In the genomic region with DNA sequence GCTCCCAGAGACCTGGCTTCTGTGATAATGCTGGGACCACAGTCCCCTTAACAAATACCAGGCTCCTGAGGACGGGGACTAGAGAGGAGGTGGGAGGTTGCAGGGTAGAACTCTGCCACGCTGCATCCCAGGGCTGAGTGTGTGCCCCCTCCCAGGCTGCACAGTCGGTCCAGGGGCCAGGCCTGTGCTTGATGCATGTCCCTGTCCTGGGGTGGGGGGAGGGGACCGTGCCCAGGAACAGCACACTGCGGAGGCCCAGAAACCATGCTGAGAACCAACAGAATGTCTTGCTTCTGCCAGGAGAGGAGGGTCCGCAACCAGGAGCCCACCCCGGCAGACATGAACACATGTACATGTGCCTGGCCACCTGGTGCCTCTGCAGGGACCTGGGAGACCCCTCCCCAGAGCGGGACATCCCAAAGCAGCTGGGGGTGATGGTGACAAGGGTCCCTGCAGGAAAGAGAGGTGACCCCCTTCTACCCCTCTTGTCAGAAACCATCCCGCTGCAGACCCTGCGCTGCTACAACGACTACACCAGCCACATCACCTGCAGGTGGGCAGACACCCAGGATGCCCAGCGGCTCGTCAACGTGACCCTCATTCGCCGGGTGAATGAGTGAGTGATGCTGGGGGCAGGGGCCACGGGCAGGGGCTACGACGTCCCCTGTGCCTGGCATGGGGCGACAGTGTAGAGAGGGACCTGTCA, we compare ENCODE assay signal across 20 cellular contexts. TPM values are rescaled to one million over a fixed set of nuclear protein-coding genes. Genes with fewer than 3 reads are reported as not detected.
DNase-seq lines count a peak whose midpoint lies in the region; TF ChIP-seq lines count a peak whose summit lies in the region.
"Had no signal": no experiment of that assay in that cellular context is flagged by ENCODE, and none has a peak within 500 bp of the region (broad histone marks: within the 10 kb centered on the region; RNA-seq: fewer than 3 reads in every experiment).

No MANE protein-coding gene starts in this region.

- peaks cover 7 to 9% (median 8%) of the 10 kb centered on the region in 11 experiments; a peak in 21 of 22 replicates for H3K9me3 ChIP-seq in BLaER1 treated with 17β-estradiol and CSF1 and Interleukin-3, amounts not matched to agents 10 nM and 100 nM (replicated peaks in 1 of 11)
- H3K9me3 ChIP-seq in OCI-LY3 (ENCODE audit: insufficient read depth, low read length) (peaks cover 9% of the 10 kb centered on the region; the same call in 1 of the 2 replicates), smooth muscle cell (replicated peaks; ENCODE audit: low read depth) (no peaks in the 10 kb centered on the region)
- H3K9me3 ChIP-seq: BE2C had no signal

- peaks cover 83% of the 10 kb centered on the region for H3K79me2 ChIP-seq in OCI-LY3 (ENCODE audit: low read length)
- H3K79me2 ChIP-seq in smooth muscle cell (ENCODE audit: low read depth): no peaks in the 10 kb centered on the region

- no peaks in the 10 kb centered on the region for H3K36me3 Mint-ChIP-seq in mesothelial cell of epicardium

- peak overlapping the region in 8 of 11 experiments; percentile 24 to 90 (median 86); a peak in 8 of 22 replicates for H3K4me2 ChIP-seq in BLaER1 treated with 17β-estradiol and CSF1 and Interleukin-3, amounts not matched to agents 10 nM and 100 nM
- H3K4me2 ChIP-seq in OCI-LY3 (ENCODE audit: low read length) (no peak overlapping the region), smooth muscle cell (peak overlapping the region; percentile 58)

- H3K27ac Mint-ChIP-seq in mesothelial cell of epicardium: peak overlapping the region; percentile 30
- H3K27ac Mint-ChIP-seq: CD8-positive, alpha-beta memory T cell had no signal

- H2AFZ ChIP-seq in OCI-LY3 (ENCODE audit: low read depth, low read length) (no peak overlapping the region), smooth muscle cell (ENCODE audit: low read depth) (no peak overlapping the region)

- peak overlapping the region in 2 of 11 experiments; percentile 11 to 55; a peak in 1 of 22 replicates for H3K9ac ChIP-seq in BLaER1 treated with 17β-estradiol and CSF1 and Interleukin-3, amounts not matched to agents 10 nM and 100 nM
- H3K9ac ChIP-seq in OCI-LY3 (ENCODE audit: low read length): no peak overlapping the region
- no peak overlapping the region for H3K9ac ChIP-seq in smooth muscle cell (ENCODE audit: low read depth)

- H3K9me3 Mint-ChIP-seq in mesothelial cell of epicardium: peaks cover 8% of the 10 kb centered on the region

- no peak overlapping the region for H3K4me3 ChIP-seq in BLaER1 treated with 17β-estradiol and CSF1 and Interleukin-3, amounts not matched to agents 10 nM and 100 nM
- no peak overlapping the region for H3K4me3 ChIP-seq in OCI-LY3 (ENCODE audit: low read length)
- H3K4me3 ChIP-seq in smooth muscle cell: no peak overlapping the region
- H3K4me3 ChIP-seq: K562, SK-N-MC had no signal

- H4K20me1 ChIP-seq in BLaER1 treated with 17β-estradiol and CSF1 and Interleukin-3, amounts not matched to agents 10 nM and 100 nM: peaks cover 5 to 49% (median 13%) of the 10 kb centered on the region in 11 experiments; a peak in 13 of 22 replicates
- H4K20me1 ChIP-seq in OCI-LY3 (ENCODE audit: insufficient read depth, low read length): peaks cover 35% of the 10 kb centered on the region; the same call in 1 of the 2 replicates
- H4K20me1 ChIP-seq in smooth muscle cell (ENCODE audit: low read depth): no peaks in the 10 kb centered on the region

- H3K4me3 Mint-ChIP-seq in mesothelial cell of epicardium: no peak overlapping the region
- H3K4me3 Mint-ChIP-seq: CD8-positive, alpha-beta memory T cell had no signal

- peaks cover 38 to 81% (median 63%) of the 10 kb centered on the region in 11 experiments for H3K36me3 ChIP-seq in BLaER1 treated with 17β-estradiol and CSF1 and Interleukin-3, amounts not matched to agents 10 nM and 100 nM
- H3K36me3 ChIP-seq in OCI-LY3 (replicated peaks; ENCODE audit: low read depth, low read length) (peaks cover 90% of the 10 kb centered on the region), smooth muscle cell (ENCODE audit: low read depth) (no peaks in the 10 kb centered on the region)
- H3K36me3 ChIP-seq: BE2C had no signal

- WGBS in smooth muscle cell (ENCODE audit: low lambda C conversion rate): 94% methylated on average over 20 of the region's 20 CpGs

- DNase-seq in mesothelial cell of epicardium (ENCODE audit: low spot score in 2 of 2, unreplicated experiment in 2 of 2): no peak
- no peak for DNase-seq in smooth muscle cell (lab: John Stamatoyannopoulos, UW; ENCODE audit: unreplicated experiment)
- no peak for DNase-seq in stimulated activated CD4-positive, alpha-beta T cell treated with anti-CD3 and anti-CD28 coated beads, Interleukin-15, amount 100 ng/mL, for 24 hours
- DNase-seq in ACHN: no peak
- DNase-seq in T-helper 1 cell: no peak
- DNase-seq: BE2C; CD8-positive, alpha-beta memory T cell; NCI-H1417; NCI-H187; NCI-H2107; NCI-H510A treated with DMSO at 0.1 percent for 48 hours; NCI-H774; OCI-M1; SHP77 had no signal

- H3K27ac ChIP-seq in BLaER1 treated with 17β-estradiol and CSF1 and Interleukin-3, amounts not matched to agents 10 nM and 100 nM: peak overlapping the region in 6 of 11 experiments; percentile 31 to 69 (median 60); a peak in 6 of 22 replicates
- H3K27ac ChIP-seq in OCI-LY3 (ENCODE audit: low read length) (peak overlapping the region; percentile 86), smooth muscle cell (ENCODE audit: low read depth) (no peak overlapping the region)
- H3K27ac ChIP-seq: SK-N-MC had no signal

- H3K27me3 ChIP-seq in BLaER1 treated with 17β-estradiol and CSF1 and Interleukin-3, amounts not matched to agents 10 nM and 100 nM: no peaks in the 10 kb centered on the region
- no peaks in the 10 kb centered on the region for H3K27me3 ChIP-seq in OCI-LY3 (ENCODE audit: low read depth, low read length)
- no peaks in the 10 kb centered on the region for H3K27me3 ChIP-seq in smooth muscle cell (ENCODE audit: low read depth)
- H3K27me3 ChIP-seq: BE2C had no signal

- in situ Hi-C loops in ACHN (cut with HindIII; ENCODE audit: low pct_ligation_motif_present, low pct_unique_long_range_greater_than_20kb, low sequenced_read_pairs): no loop called here

- H3F3A ChIP-seq in smooth muscle cell (ENCODE audit: low read depth): no peaks in the 10 kb centered on the region

- H3K27me3 Mint-ChIP-seq in mesothelial cell of epicardium (ENCODE audit: low read depth): peaks cover 2% of the 10 kb centered on the region

- H3K4me1 Mint-ChIP-seq in mesothelial cell of epicardium: peaks cover 18% of the 10 kb centered on the region
- H3K4me1 Mint-ChIP-seq: CD8-positive, alpha-beta memory T cell had no signal

- TF ChIP-seq CTCF in OCI-LY3 (IDR thresholded peaks at IDR 0.05; ENCODE audit: low read depth, low read length): no peak
- no peak for TF ChIP-seq CTCF in mesothelial cell of epicardium (IDR thresholded peaks at IDR 0.05; ENCODE audit: unreplicated experiment)
- no peak for TF ChIP-seq CTCF in smooth muscle cell (IDR thresholded peaks at IDR 0.05; ENCODE audit: borderline replicate concordance, insufficient read depth, poor library complexity, severe bottlenecking)

- H3K4me1 ChIP-seq in BLaER1 treated with 17β-estradiol and CSF1 and Interleukin-3, amounts not matched to agents 10 nM and 100 nM: peaks cover 53 to 73% (median 60%) of the 10 kb centered on the region in 10 experiments
- H3K4me1 ChIP-seq in OCI-LY3 (ENCODE audit: low read length): peaks cover 46% of the 10 kb centered on the region
- H3K4me1 ChIP-seq in smooth muscle cell (ENCODE audit: low read depth): peaks cover 9% of the 10 kb centered on the region
- H3K4me1 ChIP-seq: BE2C had no signal

RNA-seq across cellular contexts. Expression of a gene that starts 9.5 kb away (rescaled TPM):
- total RNA-seq in mesothelial cell of epicardium (0.38 to 0.56 TPM (median 0.38 TPM) in 3 replicates), smooth muscle cell (0.22 TPM in 1 of 2 replicates, not detected in the other)
- 0.25 and 0.43 TPM in 2 replicates for polyA plus RNA-seq in smooth muscle cell
- total RNA-seq: A172, RPMI7951 had no signal
